Comparison of ENCODE assay signal across 8 cellular contexts in the genomic region with DNA sequence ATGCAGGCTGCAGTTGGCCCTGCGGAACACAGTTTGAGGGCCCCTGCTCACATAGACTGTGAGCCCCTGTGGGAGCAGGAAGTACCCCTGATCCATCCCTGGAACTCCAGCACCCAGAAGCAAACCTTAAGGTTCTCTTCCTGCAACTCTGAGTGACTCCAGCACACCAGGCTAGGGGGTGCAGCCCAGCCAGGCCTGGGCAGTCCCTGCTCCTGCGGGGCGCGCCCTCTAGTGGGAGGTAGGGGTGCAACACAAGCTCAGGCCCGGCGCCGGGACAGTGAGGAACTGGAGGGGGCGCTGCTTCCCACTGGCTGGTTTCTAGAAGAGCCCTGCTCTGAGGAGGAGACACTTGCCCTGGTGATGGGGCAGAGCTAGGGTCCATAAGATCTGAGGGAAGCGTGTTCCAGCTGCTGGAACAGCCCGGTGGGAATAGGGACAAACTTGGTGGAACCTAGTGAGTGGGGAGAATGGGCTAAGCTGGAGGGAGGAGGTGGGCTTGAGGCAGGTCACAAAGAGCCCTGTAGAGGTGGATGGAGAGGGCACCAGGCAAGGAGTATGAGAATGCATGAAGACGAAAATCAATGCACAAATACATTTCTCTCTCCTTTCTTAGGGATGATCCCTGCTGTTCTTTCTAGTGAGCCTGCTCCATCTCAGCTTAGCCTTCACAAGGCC. TPM values are rescaled to one million over a fixed set of nuclear protein-coding genes. Genes with fewer than 3 reads are reported as not detected.
A peak's percentile ranks its signal among the peaks of the same experiment; 100 is the strongest.
DNase-seq lines count a peak whose midpoint lies in the region; ATAC-seq and TF ChIP-seq lines count a peak whose summit lies in the region.

No MANE protein-coding gene starts in this region.

- H3K9me3 ChIP-seq in uterus = no peaks in the 10 kb centered on the region

- peak; percentile 48 for ATAC-seq in GM18867 (IDR thresholded peaks at IDR 0.05; ENCODE audit: unreplicated experiment)
- peak; percentile 25 for ATAC-seq in effector memory CD8-positive, alpha-beta T cell (replicated peaks)
- peak; percentile 52 to 74 (median 57) for ATAC-seq in natural killer cell
- ATAC-seq in HG02763 (IDR thresholded peaks at IDR 0.05; ENCODE audit: unreplicated experiment) = no peak

- H3K9me3 Mint-ChIP-seq in effector memory CD8-positive, alpha-beta T cell = no peaks in the 10 kb centered on the region
- H3K9me3 Mint-ChIP-seq in natural killer cell = no peaks in the 10 kb centered on the region

- DNase-seq in A172 (ENCODE audit: low spot score) = peak; percentile 26
- DNase-seq in NCI-H345 treated with DMSO at 0.1 percent for 48 hours (lab: John Stamatoyannopoulos, UW; ENCODE audit: unreplicated experiment) = peak; percentile 3
- peak; percentile 16 to 36 for DNase-seq in activated CD4-positive, alpha-beta T cell treated with anti-CD3 and anti-CD28 coated beads, Interleukin-2, amount 50 U/mL, for 24 hours (ENCODE audit: low read depth in 1 of 2, low spot score in 1 of 2)
- peak; percentile 48 to 57 (median 50) for DNase-seq in effector memory CD8-positive, alpha-beta T cell
- peak; percentile 55 for DNase-seq in natural killer cell
- DNase-seq in uterus = no peak

- peaks cover 0 to 7% of the 10 kb centered on the region in 2 donors for H3K4me1 ChIP-seq in uterus

- intact Hi-C loops in natural killer cell (cut with micrococcal nuclease) = loop anchor here (10.0 kb wide), 1 partner anchor 655 kb away; a partner anchor contains a TSS
- intact Hi-C loops in uterus (cut with DNase I; ENCODE audit: low total_unique reads) = no loop called here

- no peaks in the 10 kb centered on the region for H3K27me3 ChIP-seq in uterus

- no peaks in the 10 kb centered on the region for H3K36me3 ChIP-seq in uterus

- no peak overlapping the region for H3K27ac ChIP-seq in uterus

- peaks cover 12 to 14% of the 10 kb centered on the region in 2 donors for H3K4me1 Mint-ChIP-seq in effector memory CD8-positive, alpha-beta T cell (ENCODE audit: low read depth in 2 of 2)
- peaks cover 8 to 26% of the 10 kb centered on the region in 2 donors for H3K4me1 Mint-ChIP-seq in natural killer cell

- H3K4me3 ChIP-seq in uterus = no peak overlapping the region

- no peak for TF ChIP-seq POLR2A in uterus (IDR thresholded peaks at IDR 0.05)

- no peaks in the 10 kb centered on the region for H3K27me3 Mint-ChIP-seq in effector memory CD8-positive, alpha-beta T cell
- H3K27me3 Mint-ChIP-seq in natural killer cell (ENCODE audit: low read depth in 2 of 2) = no peaks in the 10 kb centered on the region

- no peak overlapping the region for H3K4me3 Mint-ChIP-seq in effector memory CD8-positive, alpha-beta T cell
- no peak overlapping the region for H3K4me3 Mint-ChIP-seq in natural killer cell

- H3K36me3 Mint-ChIP-seq in effector memory CD8-positive, alpha-beta T cell (ENCODE audit: insufficient read depth) = peaks cover 12% of the 10 kb centered on the region
- no peaks in the 10 kb centered on the region for H3K36me3 Mint-ChIP-seq in natural killer cell

- TF ChIP-seq CTCF in natural killer cell (IDR thresholded peaks at IDR 0.05) (peak; percentile 68), uterus (IDR thresholded peaks at IDR 0.05) (peak in 3 of 4 experiments; percentile 21 to 29 (median 23))

- H3K27ac Mint-ChIP-seq in effector memory CD8-positive, alpha-beta T cell = no peak overlapping the region
- no peak overlapping the region for H3K27ac Mint-ChIP-seq in natural killer cell

RNA-seq across cellular contexts. Expression of a gene that starts 5.0 kb away (rescaled TPM):
- total RNA-seq in A172 (2014; rRNA removed; shearing (Covaris generic)) = 4.2 and 6.6 TPM in 2 replicates
- total RNA-seq in natural killer cell (10 to 100 TPM in 1 of 3 donors, 1 to 10 TPM in 2; 6.7 to 10.2 (median 7.9) TPM), uterus (10 to 100 TPM in 2 of 4 donors, 1 to 10 TPM in 2; 1.3 to 20.7 (median 12.3) TPM)

RNA-seq across cellular contexts. Expression of a gene that starts 37.1 kb away (rescaled TPM):
- total RNA-seq in A172 (2014; rRNA removed; shearing (Covaris generic)) = not detected in 2 replicates
- 1 to 10 TPM; 1.5 to 3.1 (median 2.6) TPM for total RNA-seq in natural killer cell
- total RNA-seq in uterus = not detected

Comparison
In these comparisons a context has a peak if more than half of its experiments do, and no peak if none do; other contexts are left out.
1. DNase-seq: peak in A172 (single experiment), NCI-H345 treated with DMSO at 0.1 percent for 48 hours (single experiment), activated CD4-positive, alpha-beta T cell treated with anti-CD3 and anti-CD28 coated beads, Interleukin-2, amount 50 U/mL, for 24 hours (2 of 2), effector memory CD8-positive, alpha-beta T cell (3 of 3) and natural killer cell (single experiment); none in uterus (0 of 2).